In genomic region chr7:20804376-20804775, GRCh38 we compare ENCODE assay signal across 17 cellular contexts.
"Had no signal": no experiment of that assay in that cellular context is flagged by ENCODE, and none has a peak within 500 bp of the region (broad histone marks: within the 10 kb centered on the region; RNA-seq: fewer than 3 reads in every experiment).

No MANE protein-coding gene starts in this region.

- ATAC-seq: K562 had no signal

- DNase-seq: Kasumi-1, MM.1S, NCI-H1092 treated with DMSO at 0.1 percent for 48 hours, NCI-H1436, NCI-H187, NCI-H2029, NCI-H2081 treated with DMSO at 0.1 percent for 48 hours, NCI-H2171, NCI-H226, NCI-H446, NCI-H510A, NCI-H524 treated with DMSO at 0.1 percent for 48 hours, NCI-H774, RPMI8226, SHP77, SK-N-SH had no signal

- H3K4me3 ChIP-seq: K562 had no signal
